Comparison of ENCODE assay signal across 8 cellular contexts in genomic region chr12:50086148-50086547, GRCh38. TPM values are rescaled to one million over a fixed set of nuclear protein-coding genes. Genes with fewer than 3 reads are reported as not detected.
DNase-seq lines count a peak whose midpoint lies in the region; ATAC-seq and TF ChIP-seq lines count a peak whose summit lies in the region.

No MANE protein-coding gene starts in this region.

- no peak overlapping the region for H3K4me3 ChIP-seq in CD4-positive, alpha-beta memory T cell (ENCODE audit: low read length in 2 of 2)
- no peak overlapping the region for H3K4me3 ChIP-seq in effector memory CD4-positive, alpha-beta T cell (ENCODE audit: insufficient read depth, low read depth, low read length, poor library complexity, severe bottlenecking)
- peak overlapping the region; percentile 94 for H3K4me3 ChIP-seq in osteoblast (ENCODE audit: insufficient read depth, low read length)

- H3K4me1 Mint-ChIP-seq in CD4-positive, alpha-beta memory T cell = peaks cover 13 to 37% (median 27%) of the 10 kb centered on the region in 4 donors

- no peaks in the 10 kb centered on the region for H3K27me3 ChIP-seq in CD4-positive, alpha-beta memory T cell (ENCODE audit: insufficient read depth, low read length)
- H3K27me3 ChIP-seq in effector memory CD4-positive, alpha-beta T cell (replicated peaks; ENCODE audit: control insufficient read depth, insufficient read depth, low read length, poor library complexity, severe bottlenecking) = no peaks in the 10 kb centered on the region
- H3K27me3 ChIP-seq in osteoblast (ENCODE audit: insufficient read depth, low read length) = no peaks in the 10 kb centered on the region

- TF ChIP-seq CTCF in osteoblast (IDR thresholded peaks at IDR 0.05; ENCODE audit: extremely low read depth, low read depth, low read length) = no peak

- H4K20me1 ChIP-seq in osteoblast (ENCODE audit: insufficient read depth, low read length) = peaks cover 13% of the 10 kb centered on the region

- H3K36me3 Mint-ChIP-seq in CD4-positive, alpha-beta memory T cell = peaks cover 27 to 53% of the 10 kb centered on the region in 2 donors

- H3K4me3 Mint-ChIP-seq in CD4-positive, alpha-beta memory T cell = peak overlapping the region; percentile 76 to 96 (median 93)

- H3K27me3 Mint-ChIP-seq in CD4-positive, alpha-beta memory T cell = no peaks in the 10 kb centered on the region

- peak overlapping the region; percentile 42 to 98 (median 95) for H3K27ac Mint-ChIP-seq in CD4-positive, alpha-beta memory T cell

- CTCF ChIA-PET in CD4-positive, alpha-beta memory T cell (lab: Charles Lee; ENCODE audit: partially characterized antibody) = interaction anchor here (1.2 to 16.2 kb wide), 6 partner anchors 7 to 197 kb away, joined by 3 to 316 read pairs (median 8); partner anchors contain the start of genes CERS5, COX14, GPD1 and LIMA1

- peaks cover 32% of the 10 kb centered on the region for H3K36me3 ChIP-seq in CD4-positive, alpha-beta memory T cell (ENCODE audit: insufficient read depth, low read length)
- peaks cover 29% of the 10 kb centered on the region for H3K36me3 ChIP-seq in effector memory CD4-positive, alpha-beta T cell (ENCODE audit: control insufficient read depth, insufficient read depth, low read length)
- peaks cover 41% of the 10 kb centered on the region for H3K36me3 ChIP-seq in osteoblast (ENCODE audit: insufficient read depth, low read length)

- H3K4me2 ChIP-seq in osteoblast (ENCODE audit: insufficient read depth, low read length) = peak overlapping the region; percentile 97

- H3K9me3 ChIP-seq in CD4-positive, alpha-beta memory T cell (ENCODE audit: control insufficient read depth in 1 of 2, low read length in 2 of 2) = no peaks in the 10 kb centered on the region
- no peaks in the 10 kb centered on the region for H3K9me3 ChIP-seq in effector memory CD4-positive, alpha-beta T cell (ENCODE audit: control insufficient read depth, low read length)
- no peaks in the 10 kb centered on the region for H3K9me3 ChIP-seq in osteoblast (ENCODE audit: low read depth, low read length)

- H3K79me2 ChIP-seq in osteoblast (ENCODE audit: insufficient read depth, low read length) = peaks cover 20% of the 10 kb centered on the region

- ATAC-seq in HG03196 (IDR thresholded peaks at IDR 0.05; ENCODE audit: unreplicated experiment) = no peak

- H3K9me3 Mint-ChIP-seq in CD4-positive, alpha-beta memory T cell = no peaks in the 10 kb centered on the region

- intact Hi-C loops in CD4-positive, alpha-beta memory T cell (cut with micrococcal nuclease) = loop anchor here (10.0 kb wide), 1 partner anchor 319 kb away; the partner anchor contains the start of gene LARP4

- H2AFZ ChIP-seq in osteoblast (ENCODE audit: low read length) = no peak overlapping the region

- H3K27ac ChIP-seq in CD4-positive, alpha-beta memory T cell (ENCODE audit: low read depth, low read length) = peak overlapping the region; percentile 84
- peak overlapping the region; percentile 90 for H3K27ac ChIP-seq in effector memory CD4-positive, alpha-beta T cell (ENCODE audit: insufficient read depth, low read length, poor library complexity, severe bottlenecking)
- no peak overlapping the region for H3K27ac ChIP-seq in osteoblast (ENCODE audit: low read depth, low read length)

- POLR2A ChIA-PET in CD4-positive, alpha-beta memory T cell (lab: Charles Lee; ENCODE audit: partially characterized antibody) = interaction anchor here (0.7 to 4.6 kb wide), 3 partner anchors 26 to 197 kb away, joined by 6 to 110 read pairs (median 13); partner anchors contain the start of genes CERS5, COX14 and LIMA1

- DNase-seq in CD4-positive, alpha-beta memory T cell = no peak
- DNase-seq in NCI-H2196 (lab: John Stamatoyannopoulos, UW; ENCODE audit: unreplicated experiment) (peak; percentile 31), osteoblast (ENCODE audit: insufficient read length, low spot score, missing footprints) (no peak), DMS53 treated with DMSO at 0.1 percent for 48 hours (lab: John Stamatoyannopoulos, UW; ENCODE audit: unreplicated experiment) (no peak), SHP77 treated with DMSO at 0.1 percent for 48 hours (lab: John Stamatoyannopoulos, UW) (no peak), HuH-7.5 (ENCODE audit: low spot score) (no peak)
- no peak for DNase-seq in effector memory CD4-positive, alpha-beta T cell

- peaks cover 27% of the 10 kb centered on the region for H3K4me1 ChIP-seq in CD4-positive, alpha-beta memory T cell (ENCODE audit: insufficient read depth, low read length)
- H3K4me1 ChIP-seq in effector memory CD4-positive, alpha-beta T cell (ENCODE audit: control insufficient read depth, insufficient read depth, low read length, poor library complexity, severe bottlenecking) = peaks cover 7% of the 10 kb centered on the region
- peaks cover 26% of the 10 kb centered on the region for H3K4me1 ChIP-seq in osteoblast (ENCODE audit: insufficient read depth, low read length)

RNA-seq across cellular contexts. Expression of gene SMARCD1, which starts 1.0 kb away (rescaled TPM):
- total RNA-seq in CD4-positive, alpha-beta memory T cell = 10 to 100 TPM; 56.9 to 64.5 TPM
- polyA plus RNA-seq in CD4-positive, alpha-beta memory T cell = 10 to 100 TPM; 13.0 to 17.1 TPM
- total RNA-seq in osteoblast = 50.3 and 53.0 TPM in 2 replicates

RNA-seq across cellular contexts. Expression of gene GPD1, which starts 17.7 kb away (rescaled TPM):
- 1 to 10 TPM; 1.1 to 2.0 TPM for total RNA-seq in CD4-positive, alpha-beta memory T cell
- polyA plus RNA-seq in CD4-positive, alpha-beta memory T cell = not detected
- total RNA-seq in osteoblast = under 0.01 TPM in 1 of 2 replicates, not detected in the other

RNA-seq across cellular contexts. Expression of gene COX14, which starts 25.9 kb away (rescaled TPM):
- total RNA-seq in CD4-positive, alpha-beta memory T cell = 10 to 100 TPM; 53.3 to 61.6 TPM
- 100 to 1,000 TPM; 253 to 354 TPM for polyA plus RNA-seq in CD4-positive, alpha-beta memory T cell
- total RNA-seq in osteoblast = 29.0 and 29.8 TPM in 2 replicates

RNA-seq across cellular contexts. Expression of gene ASIC1, which starts 28.8 kb away (rescaled TPM):
- total RNA-seq in CD4-positive, alpha-beta memory T cell = under 1 TPM; 0.08 to 0.26 TPM
- polyA plus RNA-seq in CD4-positive, alpha-beta memory T cell = not detected
- 0.72 and 0.88 TPM in 2 replicates for total RNA-seq in osteoblast
